ENCODE assay signal across 16 cellular contexts in the genomic region with DNA sequence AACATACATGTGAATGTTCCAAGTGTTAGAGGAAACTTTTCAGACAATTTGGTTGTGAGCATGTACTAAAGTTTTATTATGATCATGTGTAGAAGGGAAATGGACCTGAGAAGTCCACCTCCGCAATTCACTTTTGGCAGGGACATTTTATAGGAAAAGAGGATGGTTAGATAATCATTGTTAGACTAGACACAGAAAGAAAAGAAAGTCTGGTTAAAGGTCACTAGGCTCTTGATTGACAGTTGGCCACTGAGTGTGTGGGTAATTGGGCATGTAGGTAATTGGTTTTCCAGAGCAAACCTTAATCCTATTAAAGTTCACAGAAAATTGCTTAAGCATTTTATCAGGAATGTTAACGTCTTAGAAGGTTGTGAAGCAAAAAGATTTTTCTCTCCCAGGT.
"Had no signal": no experiment of that assay in that cellular context is flagged by ENCODE, and none has a peak within 500 bp of the region (broad histone marks: within the 10 kb centered on the region; RNA-seq: fewer than 3 reads in every experiment).

No MANE protein-coding gene starts in this region.

- DNase-seq: cortex of kidney; foreskin melanocyte; head of caudate nucleus; left lung; mesenchymal stem cell; midbrain; naive B cell; nephron progenitor cell; posterior cingulate gyrus; small intestine; stimulated activated CD4-positive, alpha-beta T cell treated with anti-CD3 and anti-CD28 coated beads, Interleukin-12 subunit alpha, Interleukin-12 subunit beta, amount 100 ng/mL, for 4 hours; stimulated activated naive CD4-positive, alpha-beta T cell treated with Interleukin-2 at 50 U/mL for 16 hours; thyroid gland had no signal

- H3K4me3 ChIP-seq: hepatocyte, left lung, lung, right atrium auricular region, thyroid gland had no signal

- H3K27ac ChIP-seq: hepatocyte, left lung, right atrium auricular region, thyroid gland had no signal

- H3K27me3 ChIP-seq: hepatocyte, left lung, right atrium auricular region, thyroid gland had no signal

- H2AFZ ChIP-seq: hepatocyte had no signal

- H3K36me3 ChIP-seq: left lung, right atrium auricular region, thyroid gland had no signal

- H3K4me2 ChIP-seq: hepatocyte had no signal

- H3K4me1 ChIP-seq: left lung, right atrium auricular region, thyroid gland had no signal

- H3K9me3 ChIP-seq: left lung, right atrium auricular region, thyroid gland had no signal

- ATAC-seq: left lung had no signal
